ENCODE assay signal across 8 cellular contexts in genomic region chr18:13813271-13813849, GRCh38. TPM values are rescaled to one million over a fixed set of nuclear protein-coding genes. Genes with fewer than 3 reads are reported as not detected.
DNase-seq lines count a peak whose midpoint lies in the region; ATAC-seq and TF ChIP-seq lines count a peak whose summit lies in the region.

No MANE protein-coding gene starts in this region.

- H3K27ac ChIP-seq in AG04450 (ENCODE audit: low read depth, low read length): no peak overlapping the region

- H3K4me3 Mint-ChIP-seq in activated CD8-positive, alpha-beta T cell treated with anti-CD3 and anti-CD28 coated beads, Interleukin-2, amount 10 ng/mL, durations not matched to agents 7 days and 5 days: no peak overlapping the region
- H3K4me3 Mint-ChIP-seq in endothelial cell (ENCODE audit: unreplicated experiment): no peak overlapping the region
- no peak overlapping the region for H3K4me3 Mint-ChIP-seq in stimulated activated memory B cell treated with anti-CD40 and anti-IgM and Interleukin-4, amounts not matched to agents 10 μg/mL and 1 μg/mL and 100 μg/mL, for 72 hours

- no peaks in the 10 kb centered on the region for H3K9me3 Mint-ChIP-seq in activated CD8-positive, alpha-beta T cell treated with anti-CD3 and anti-CD28 coated beads, Interleukin-2, amount 10 ng/mL, durations not matched to agents 7 days and 5 days (ENCODE audit: insufficient read depth)
- H3K9me3 Mint-ChIP-seq in endothelial cell (ENCODE audit: unreplicated experiment): no peaks in the 10 kb centered on the region
- no peaks in the 10 kb centered on the region for H3K9me3 Mint-ChIP-seq in stimulated activated memory B cell treated with anti-CD40 and anti-IgM and Interleukin-4, amounts not matched to agents 10 μg/mL and 1 μg/mL and 100 μg/mL, for 72 hours

- no peak overlapping the region for H3K27ac Mint-ChIP-seq in activated CD8-positive, alpha-beta T cell treated with anti-CD3 and anti-CD28 coated beads, Interleukin-2, amount 10 ng/mL, durations not matched to agents 7 days and 5 days
- H3K27ac Mint-ChIP-seq in endothelial cell (ENCODE audit: unreplicated experiment): no peak overlapping the region
- H3K27ac Mint-ChIP-seq in stimulated activated memory B cell treated with anti-CD40 and anti-IgM and Interleukin-4, amounts not matched to agents 10 μg/mL and 1 μg/mL and 100 μg/mL, for 72 hours: no peak overlapping the region

- no peaks in the 10 kb centered on the region for H3K27me3 ChIP-seq in AG04450 (ENCODE audit: control insufficient read depth, insufficient read depth, low read length)

- DNase-seq in AG04450 (ENCODE audit: low read depth, low spot score) (no peak), NCI-H774 (lab: John Stamatoyannopoulos, UW) (peak; percentile 16), endothelial cell (ENCODE audit: low spot score) (peak; percentile 72), mucosa of gallbladder (ENCODE audit: low spot score) (peak; percentile 77)
- DNase-seq in activated CD8-positive, alpha-beta T cell treated with anti-CD3 and anti-CD28 coated beads, Interleukin-2, amount 10 ng/mL, durations not matched to agents 7 days and 5 days: peak; percentile 66

- peak; percentile 86 for TF ChIP-seq CTCF in AG04450 (IDR thresholded peaks at IDR 0.05; ENCODE audit: low read depth, low read length)
- peak; percentile 81 for TF ChIP-seq CTCF in endothelial cell (IDR thresholded peaks at IDR 0.05; ENCODE audit: unreplicated experiment)

- H3K27me3 Mint-ChIP-seq in activated CD8-positive, alpha-beta T cell treated with anti-CD3 and anti-CD28 coated beads, Interleukin-2, amount 10 ng/mL, durations not matched to agents 7 days and 5 days (ENCODE audit: low read depth): peaks cover 15% of the 10 kb centered on the region
- no peaks in the 10 kb centered on the region for H3K27me3 Mint-ChIP-seq in endothelial cell (ENCODE audit: unreplicated experiment)
- peaks cover 7% of the 10 kb centered on the region for H3K27me3 Mint-ChIP-seq in stimulated activated memory B cell treated with anti-CD40 and anti-IgM and Interleukin-4, amounts not matched to agents 10 μg/mL and 1 μg/mL and 100 μg/mL, for 72 hours

- POLR2A ChIA-PET in AG04450 (lab: Yijun Ruan, JAX): no interaction called here
- POLR2A ChIA-PET in activated CD8-positive, alpha-beta T cell treated with anti-CD3 and anti-CD28 coated beads, Interleukin-2, amount 10 ng/mL, durations not matched to agents 7 days and 5 days (lab: Charles Lee): no interaction called here

- ATAC-seq in GM18517 (IDR thresholded peaks at IDR 0.05; ENCODE audit: unreplicated experiment): peak; percentile 77
- peak; percentile 74 for ATAC-seq in HG03135 (IDR thresholded peaks at IDR 0.05; ENCODE audit: unreplicated experiment)
- ATAC-seq in activated CD8-positive, alpha-beta T cell treated with anti-CD3 and anti-CD28 coated beads, Interleukin-2, amount 10 ng/mL, durations not matched to agents 7 days and 5 days: peak; percentile 79
- peak; percentile 57 for ATAC-seq in stimulated activated memory B cell treated with anti-CD40 and anti-IgM and Interleukin-4, amounts not matched to agents 10 μg/mL and 1 μg/mL and 100 μg/mL, for 72 hours

- H3K4me1 Mint-ChIP-seq in activated CD8-positive, alpha-beta T cell treated with anti-CD3 and anti-CD28 coated beads, Interleukin-2, amount 10 ng/mL, durations not matched to agents 7 days and 5 days (ENCODE audit: low read depth): no peaks in the 10 kb centered on the region
- H3K4me1 Mint-ChIP-seq in endothelial cell (ENCODE audit: unreplicated experiment): peaks cover 22% of the 10 kb centered on the region
- no peaks in the 10 kb centered on the region for H3K4me1 Mint-ChIP-seq in stimulated activated memory B cell treated with anti-CD40 and anti-IgM and Interleukin-4, amounts not matched to agents 10 μg/mL and 1 μg/mL and 100 μg/mL, for 72 hours

- CTCF ChIA-PET in AG04450 (lab: Charles Lee): interaction anchor here (0.6 to 5.7 kb wide), 16 partner anchors 8 to 274 kb away, joined by 3 to 98 read pairs (median 5); partner anchors contain the start of gene MC5R
- CTCF ChIA-PET in activated CD8-positive, alpha-beta T cell treated with anti-CD3 and anti-CD28 coated beads, Interleukin-2, amount 10 ng/mL, durations not matched to agents 7 days and 5 days (lab: Charles Lee): interaction anchor here (0.7 to 4.5 kb wide), 24 partner anchors 8 to 688 kb away, joined by 3 to 36 read pairs (median 4); partner anchors contain the start of genes MC2R and MC5R

- no peak overlapping the region for H3K4me3 ChIP-seq in AG04450 (ENCODE audit: low read depth, low read length)

- no peaks in the 10 kb centered on the region for H3K36me3 Mint-ChIP-seq in activated CD8-positive, alpha-beta T cell treated with anti-CD3 and anti-CD28 coated beads, Interleukin-2, amount 10 ng/mL, durations not matched to agents 7 days and 5 days (ENCODE audit: low read depth)
- H3K36me3 Mint-ChIP-seq in endothelial cell (ENCODE audit: low read depth, unreplicated experiment): no peaks in the 10 kb centered on the region
- H3K36me3 Mint-ChIP-seq in stimulated activated memory B cell treated with anti-CD40 and anti-IgM and Interleukin-4, amounts not matched to agents 10 μg/mL and 1 μg/mL and 100 μg/mL, for 72 hours: no peaks in the 10 kb centered on the region

- H3K9me3 ChIP-seq in AG04450 (ENCODE audit: control insufficient read depth, insufficient read depth, low read length): no peaks in the 10 kb centered on the region

RNA-seq across cellular contexts. Expression of gene MC5R, which starts 10.6 kb away (rescaled TPM):
- not detected in 2 replicates for polyA plus RNA-seq in AG04450 (2011; rRNA removed)
- not detected in 2 replicates for polyA minus RNA-seq in AG04450 (2011; rRNA and poly(A)+ RNA removed)
- not detected for total RNA-seq in activated CD8-positive, alpha-beta T cell treated with anti-CD3 and anti-CD28 coated beads, Interleukin-2, amount 10 ng/mL, durations not matched to agents 7 days and 5 days
- total RNA-seq in endothelial cell (ENCODE audit: unreplicated experiment) (0.56 TPM), mucosa of gallbladder (not detected)
